17 cellular contexts compared by ENCODE assay signal in genomic region chr6:163994566-163994965, GRCh38.
"Had no signal": no experiment of that assay in that cellular context is flagged by ENCODE, and none has a peak within 500 bp of the region (broad histone marks: within the 10 kb centered on the region; RNA-seq: fewer than 3 reads in every experiment).

No MANE protein-coding gene starts in this region.

- H3K4me3 ChIP-seq: coronary artery, gastroesophageal sphincter, lung, skin epidermis, testis, tibial nerve had no signal

- H3K9me3 Mint-ChIP-seq: nephron progenitor cell; stimulated activated naive B cell treated with anti-CD40 and anti-IgM and Interleukin-4, amounts not matched to agents 10 μg/mL and 1 μg/mL and 100 μg/mL, for 72 hours; stimulated activated naive CD8-positive, alpha-beta T cell treated with anti-CD3 and anti-CD28 coated beads, Interleukin-15, amount 100 ng/mL, for 72 hours had no signal

- H3K9me3 ChIP-seq: gastroesophageal sphincter, testis, tibial nerve had no signal

- H3K4me1 ChIP-seq: gastroesophageal sphincter, testis, tibial nerve had no signal

- H3K36me3 Mint-ChIP-seq: naive B cell; stimulated activated naive B cell treated with anti-CD40 and anti-IgM and Interleukin-4, amounts not matched to agents 10 μg/mL and 1 μg/mL and 100 μg/mL, for 72 hours had no signal

- H3K27me3 ChIP-seq: gastroesophageal sphincter, testis, tibial nerve had no signal

- H3K36me3 ChIP-seq: gastroesophageal sphincter, tibial nerve had no signal

- DNase-seq: caudate nucleus; effector memory CD4-positive, alpha-beta T cell; left colon; left ventricle myocardium superior; mesendoderm; naive B cell; nephron progenitor cell; stimulated activated CD4-positive, alpha-beta T cell treated with anti-CD3 and anti-CD28 coated beads, Interleukin-2, amount 100 ng/mL, for 24 hours; stimulated activated CD4-positive, alpha-beta T cell treated with anti-CD3 and anti-CD28 coated beads, Interleukin-4, amount 100 ng/mL, for 4 hours; stimulated activated naive B cell treated with anti-CD40 and anti-IgM and Interleukin-4, amounts not matched to agents 10 μg/mL and 1 μg/mL and 100 μg/mL, for 72 hours; stimulated activated naive CD8-positive, alpha-beta T cell treated with anti-CD3 and anti-CD28 coated beads, Interleukin-15, amount 100 ng/mL, for 72 hours; testis had no signal

- H3K4me1 Mint-ChIP-seq: naive B cell; nephron progenitor cell; stimulated activated naive B cell treated with anti-CD40 and anti-IgM and Interleukin-4, amounts not matched to agents 10 μg/mL and 1 μg/mL and 100 μg/mL, for 72 hours; stimulated activated naive CD8-positive, alpha-beta T cell treated with anti-CD3 and anti-CD28 coated beads, Interleukin-15, amount 100 ng/mL, for 72 hours had no signal

- H3K27me3 Mint-ChIP-seq: stimulated activated naive CD8-positive, alpha-beta T cell treated with anti-CD3 and anti-CD28 coated beads, Interleukin-15, amount 100 ng/mL, for 72 hours had no signal

- H3K27ac Mint-ChIP-seq: naive B cell; nephron progenitor cell; stimulated activated naive B cell treated with anti-CD40 and anti-IgM and Interleukin-4, amounts not matched to agents 10 μg/mL and 1 μg/mL and 100 μg/mL, for 72 hours; stimulated activated naive CD8-positive, alpha-beta T cell treated with anti-CD3 and anti-CD28 coated beads, Interleukin-15, amount 100 ng/mL, for 72 hours had no signal

- H3K4me3 Mint-ChIP-seq: naive B cell; nephron progenitor cell; stimulated activated naive B cell treated with anti-CD40 and anti-IgM and Interleukin-4, amounts not matched to agents 10 μg/mL and 1 μg/mL and 100 μg/mL, for 72 hours; stimulated activated naive CD8-positive, alpha-beta T cell treated with anti-CD3 and anti-CD28 coated beads, Interleukin-15, amount 100 ng/mL, for 72 hours had no signal

- H3K27ac ChIP-seq: coronary artery, gastroesophageal sphincter, skin epidermis, testis, tibial nerve had no signal
